1 cellular context compared by ENCODE assay signal in the genomic region with DNA sequence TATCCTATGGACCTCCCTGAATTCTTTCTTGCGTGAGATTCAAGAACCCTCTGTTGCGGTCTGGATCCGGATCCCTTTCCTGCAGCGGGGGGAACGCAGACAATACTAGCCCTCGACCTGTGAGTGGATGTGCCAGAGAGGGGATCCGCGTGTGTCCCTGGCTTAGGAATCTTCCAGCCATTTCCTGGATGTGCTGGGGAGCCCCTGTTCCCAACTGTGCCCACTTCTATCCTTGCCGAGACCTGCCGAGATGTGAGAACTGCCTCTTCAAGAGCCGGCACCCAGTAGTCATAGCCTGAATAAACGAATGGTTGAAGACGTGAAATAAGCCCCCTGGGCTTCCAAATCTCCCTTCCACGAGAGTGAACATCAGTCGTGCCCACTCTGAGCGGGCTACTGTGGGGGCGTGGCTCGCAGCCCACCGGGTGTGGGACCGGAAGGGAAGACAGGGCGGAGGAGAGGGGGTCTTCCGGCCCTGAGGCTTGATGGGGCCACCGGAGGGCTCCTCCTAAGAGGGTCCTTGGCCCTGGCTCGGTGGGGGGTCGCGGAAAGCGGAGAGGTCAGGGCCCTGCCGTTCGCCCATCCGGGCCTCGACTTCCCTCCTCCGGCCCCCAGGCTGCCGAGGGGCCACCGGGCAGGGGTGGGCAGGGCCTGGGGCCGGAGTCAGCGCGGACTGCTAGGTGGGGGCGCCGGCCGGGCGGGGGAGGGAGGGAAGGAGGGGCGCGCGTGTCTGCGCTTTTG.
TF ChIP-seq lines count a peak whose summit lies in the region.

No MANE protein-coding gene starts in this region.

TF ChIP-seq in HEK293, 187 proteins besides CTCF, POLR2A, EP300 and RAD21 (continued from another document):
- TF ChIP-seq, protein P1, sequence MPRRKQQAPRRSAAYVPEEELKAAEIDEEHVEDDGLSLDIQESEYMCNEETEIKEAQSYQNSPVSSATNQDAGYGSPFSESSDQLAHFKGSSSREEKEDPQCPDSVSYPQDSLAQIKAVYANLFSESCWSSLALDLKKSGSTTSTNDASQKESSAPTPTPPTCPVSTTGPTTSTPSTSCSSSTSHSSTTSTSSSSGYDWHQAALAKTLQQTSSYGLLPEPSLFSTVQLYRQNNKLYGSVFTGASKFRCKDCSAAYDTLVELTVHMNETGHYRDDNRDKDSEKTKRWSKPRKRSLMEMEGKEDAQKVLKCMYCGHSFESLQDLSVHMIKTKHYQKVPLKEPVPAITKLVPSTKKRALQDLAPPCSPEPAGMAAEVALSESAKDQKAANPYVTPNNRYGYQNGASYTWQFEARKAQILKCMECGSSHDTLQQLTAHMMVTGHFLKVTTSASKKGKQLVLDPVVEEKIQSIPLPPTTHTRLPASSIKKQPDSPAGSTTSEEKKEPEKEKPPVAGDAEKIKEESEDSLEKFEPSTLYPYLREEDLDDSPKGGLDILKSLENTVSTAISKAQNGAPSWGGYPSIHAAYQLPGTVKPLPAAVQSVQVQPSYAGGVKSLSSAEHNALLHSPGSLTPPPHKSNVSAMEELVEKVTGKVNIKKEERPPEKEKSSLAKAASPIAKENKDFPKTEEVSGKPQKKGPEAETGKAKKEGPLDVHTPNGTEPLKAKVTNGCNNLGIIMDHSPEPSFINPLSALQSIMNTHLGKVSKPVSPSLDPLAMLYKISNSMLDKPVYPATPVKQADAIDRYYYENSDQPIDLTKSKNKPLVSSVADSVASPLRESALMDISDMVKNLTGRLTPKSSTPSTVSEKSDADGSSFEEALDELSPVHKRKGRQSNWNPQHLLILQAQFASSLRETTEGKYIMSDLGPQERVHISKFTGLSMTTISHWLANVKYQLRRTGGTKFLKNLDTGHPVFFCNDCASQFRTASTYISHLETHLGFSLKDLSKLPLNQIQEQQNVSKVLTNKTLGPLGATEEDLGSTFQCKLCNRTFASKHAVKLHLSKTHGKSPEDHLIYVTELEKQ (tag by site-specific recombination; IDR thresholded peaks at IDR 0.05; ENCODE audit: borderline replicate concordance) = no peak
